In the genomic region with DNA sequence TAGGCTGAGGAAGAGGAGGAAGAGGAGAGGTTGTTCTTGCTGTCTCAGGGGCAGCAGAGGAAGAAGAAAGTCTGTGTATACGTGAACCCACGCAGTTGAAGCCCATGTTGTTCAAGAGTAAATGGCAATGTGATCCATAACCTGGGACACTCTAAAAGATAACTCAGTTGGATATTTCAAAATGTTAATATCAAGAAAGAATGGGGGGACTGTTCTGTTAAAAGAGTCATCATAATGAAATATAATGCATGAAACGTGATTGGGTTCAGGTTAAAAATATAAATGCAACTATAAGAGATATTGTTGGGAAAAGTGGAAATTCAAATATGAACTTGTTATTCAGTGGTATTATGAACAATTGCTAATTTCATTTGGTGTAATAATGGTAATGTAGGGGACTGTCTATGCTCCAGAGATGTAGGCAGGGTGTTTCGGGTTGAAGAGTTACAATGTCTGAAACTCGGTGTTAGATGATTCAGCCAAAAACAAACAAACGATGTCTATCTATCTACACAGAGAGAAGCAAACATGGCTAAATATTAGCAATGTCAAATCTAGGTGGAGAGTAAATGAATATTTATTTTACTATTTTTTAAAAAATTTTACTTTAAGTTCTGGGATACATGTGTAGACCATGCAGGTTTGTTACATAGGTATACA, we compare ENCODE assay signal across 25 cellular contexts.
"Had no signal": no experiment of that assay in that cellular context is flagged by ENCODE, and none has a peak within 500 bp of the region (broad histone marks: within the 10 kb centered on the region; RNA-seq: fewer than 3 reads in every experiment).

No MANE protein-coding gene starts in this region.

- H3K27me3 ChIP-seq: ascending aorta, dorsolateral prefrontal cortex, foreskin keratinocyte, gastrocnemius medialis had no signal

- DNase-seq: activated CD4-positive, alpha-beta memory T cell treated with anti-CD3 and anti-CD28 coated beads, Interleukin-2, amount 10 ng/mL, durations not matched to agents 7 days and 5 days; activated CD4-positive, alpha-beta T cell treated with anti-CD3 and anti-CD28 coated beads for 1 hour; activated CD4-positive, alpha-beta T cell treated with anti-CD3 and anti-CD28 coated beads for 4 hours; activated CD4-positive, alpha-beta T cell treated with anti-CD3 and anti-CD28 coated beads, Interleukin-2, amount 10 ng/mL, durations not matched to agents 7 days and 5 days; activated CD4-positive, alpha-beta T cell treated with anti-CD3 and anti-CD28 coated beads, Interleukin-2, amount 50 U/mL, for 4 hours; activated CD8-positive, alpha-beta memory T cell treated with anti-CD3 and anti-CD28 coated beads, Interleukin-2, amount 50 U/mL, for 48 hours; activated gamma-delta T cell; activated naive CD4-positive, alpha-beta T cell; activated naive CD4-positive, alpha-beta T cell treated with anti-CD3 and anti-CD28 coated beads, Interleukin-2, amount 10 ng/mL, durations not matched to agents 7 days and 5 days; activated naive CD8-positive, alpha-beta T cell treated with anti-CD3 and anti-CD28 coated beads, Interleukin-2, amount 10 ng/mL, durations not matched to agents 7 days and 5 days; activated T-cell treated with anti-CD3 and anti-CD28 coated beads for 4 hours; activated T-cell treated with anti-CD3 and anti-CD28 coated beads, Interleukin-2, amount 50 U/mL, for 24 hours; activated T-cell treated with anti-CD3 and anti-CD28 coated beads, Interleukin-2, amount 50 U/mL, for 72 hours; dorsolateral prefrontal cortex; effector memory CD4-positive, alpha-beta T cell; endodermal cell; foreskin keratinocyte; gastrocnemius medialis; heart right ventricle; T-helper 2 cell had no signal

- H3K4me3 ChIP-seq: ascending aorta, coronary artery, dorsolateral prefrontal cortex, gastrocnemius medialis, heart right ventricle had no signal

- H3K9me3 ChIP-seq: gastrocnemius medialis, heart right ventricle had no signal

- H3K27ac ChIP-seq: ascending aorta, coronary artery, dorsolateral prefrontal cortex, gastrocnemius medialis, heart right ventricle had no signal

- H3K4me1 ChIP-seq: ascending aorta, gastrocnemius medialis, heart right ventricle had no signal

- FAIRE-seq: bronchial epithelial cell had no signal

- ATAC-seq: activated naive CD4-positive, alpha-beta T cell treated with anti-CD3 and anti-CD28 coated beads, Interleukin-2, amount 50 U/mL, for 72 hours; activated T-cell treated with anti-CD3 and anti-CD28 coated beads, Interleukin-2, amount 50 U/mL, for 72 hours; esophagus mucosa; foreskin keratinocyte; gastrocnemius medialis; heart right ventricle had no signal

- H3K36me3 ChIP-seq: ascending aorta, gastrocnemius medialis, heart right ventricle had no signal
